11 cellular contexts compared by ENCODE assay signal in the genomic region with DNA sequence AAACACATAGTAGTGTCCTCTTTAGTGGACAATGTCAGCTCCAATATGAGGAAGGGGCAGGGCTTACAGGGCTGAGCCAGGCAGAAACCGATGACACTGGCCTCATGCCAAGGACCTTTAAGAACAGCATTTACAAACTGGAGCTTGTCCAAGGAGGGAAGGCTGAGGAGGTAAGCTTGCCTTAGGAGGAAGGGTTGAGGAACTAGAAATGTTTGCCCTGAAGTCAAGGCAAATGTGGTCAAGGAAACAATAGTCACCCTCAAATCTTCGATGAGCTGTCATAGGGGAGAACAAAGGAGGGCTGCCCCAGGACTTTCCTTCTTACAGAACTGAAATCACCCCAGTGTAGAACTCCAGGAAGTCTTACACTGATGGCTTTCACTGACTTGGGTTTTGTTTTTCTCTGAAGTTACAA.
A peak's percentile ranks its signal among the peaks of the same experiment; 100 is the strongest.
DNase-seq lines count a peak whose midpoint lies in the region; ATAC-seq and TF ChIP-seq lines count a peak whose summit lies in the region.
"Had no signal": no experiment of that assay in that cellular context is flagged by ENCODE, and none has a peak within 500 bp of the region (broad histone marks: within the 10 kb centered on the region; RNA-seq: fewer than 3 reads in every experiment).

No MANE protein-coding gene starts in this region.

- ATAC-seq in HG03457 (IDR thresholded peaks at IDR 0.05; ENCODE audit: unreplicated experiment) (no peak), GM19467 (IDR thresholded peaks at IDR 0.05; ENCODE audit: unreplicated experiment) (no peak), HG03025 (IDR thresholded peaks at IDR 0.05; ENCODE audit: low FRiP score, unreplicated experiment) (no peak)

- H3K4me3 Mint-ChIP-seq in CD14-positive monocyte: peak overlapping the region in 1 of 2 donors; percentile 31
- H3K4me3 Mint-ChIP-seq in activated T-helper 1 cell treated with anti-CD3 and anti-CD28 coated beads, Interleukin-12 subunit alpha, Interleukin-12 subunit beta, Interleukin-2, Interleukin-4 antibody, amounts not matched to agents 30 ng/mL and 10 ng/mL and 1 ng/mL, durations not matched to agents 14 hours and 24 hours and 36 hours: no peak overlapping the region
- H3K4me3 Mint-ChIP-seq: activated CD4-positive, alpha-beta memory T cell treated with anti-CD3 and anti-CD28 coated beads, Interleukin-2, amount 10 ng/mL, durations not matched to agents 7 days and 5 days had no signal

- peak overlapping the region in 4 of 7 donors; percentile 36 to 67 (median 52) for H3K27ac Mint-ChIP-seq in CD14-positive monocyte
- H3K27ac Mint-ChIP-seq in activated T-helper 1 cell treated with anti-CD3 and anti-CD28 coated beads, Interleukin-12 subunit alpha, Interleukin-12 subunit beta, Interleukin-2, Interleukin-4 antibody, amounts not matched to agents 30 ng/mL and 10 ng/mL and 1 ng/mL, durations not matched to agents 14 hours and 24 hours and 36 hours: peak overlapping the region; percentile 42
- H3K27ac Mint-ChIP-seq: activated CD4-positive, alpha-beta memory T cell treated with anti-CD3 and anti-CD28 coated beads, Interleukin-2, amount 10 ng/mL, durations not matched to agents 7 days and 5 days had no signal

- H3K9me3 Mint-ChIP-seq in CD14-positive monocyte: peaks cover 0 to 5% (median 0%) of the 10 kb centered on the region in 7 donors
- H3K9me3 Mint-ChIP-seq in activated T-helper 1 cell treated with anti-CD3 and anti-CD28 coated beads, Interleukin-12 subunit alpha, Interleukin-12 subunit beta, Interleukin-2, Interleukin-4 antibody, amounts not matched to agents 30 ng/mL and 10 ng/mL and 1 ng/mL, durations not matched to agents 14 hours and 24 hours and 36 hours: peaks cover 5% of the 10 kb centered on the region
- H3K9me3 Mint-ChIP-seq: activated CD4-positive, alpha-beta memory T cell treated with anti-CD3 and anti-CD28 coated beads, Interleukin-2, amount 10 ng/mL, durations not matched to agents 7 days and 5 days had no signal

- H3K27me3 Mint-ChIP-seq in CD14-positive monocyte (ENCODE audit: low read depth in 3 of 3): peaks cover 0 to 5% (median 0%) of the 10 kb centered on the region in 3 donors
- peaks cover 3% of the 10 kb centered on the region for H3K27me3 Mint-ChIP-seq in activated T-helper 1 cell treated with anti-CD3 and anti-CD28 coated beads, Interleukin-12 subunit alpha, Interleukin-12 subunit beta, Interleukin-2, Interleukin-4 antibody, amounts not matched to agents 30 ng/mL and 10 ng/mL and 1 ng/mL, durations not matched to agents 14 hours and 24 hours and 36 hours (ENCODE audit: insufficient read depth)
- H3K27me3 Mint-ChIP-seq: activated CD4-positive, alpha-beta memory T cell treated with anti-CD3 and anti-CD28 coated beads, Interleukin-2, amount 10 ng/mL, durations not matched to agents 7 days and 5 days had no signal

- no peak for TF ChIP-seq CTCF in CD14-positive monocyte (IDR thresholded peaks at IDR 0.05)

- H3K36me3 Mint-ChIP-seq in CD14-positive monocyte: no peaks in the 10 kb centered on the region
- peaks cover 4% of the 10 kb centered on the region for H3K36me3 Mint-ChIP-seq in activated T-helper 1 cell treated with anti-CD3 and anti-CD28 coated beads, Interleukin-12 subunit alpha, Interleukin-12 subunit beta, Interleukin-2, Interleukin-4 antibody, amounts not matched to agents 30 ng/mL and 10 ng/mL and 1 ng/mL, durations not matched to agents 14 hours and 24 hours and 36 hours (ENCODE audit: low read depth)

- peaks cover 8% of the 10 kb centered on the region for H3K4me1 Mint-ChIP-seq in CD14-positive monocyte
- peaks cover 15% of the 10 kb centered on the region for H3K4me1 Mint-ChIP-seq in activated T-helper 1 cell treated with anti-CD3 and anti-CD28 coated beads, Interleukin-12 subunit alpha, Interleukin-12 subunit beta, Interleukin-2, Interleukin-4 antibody, amounts not matched to agents 30 ng/mL and 10 ng/mL and 1 ng/mL, durations not matched to agents 14 hours and 24 hours and 36 hours (ENCODE audit: low read depth)

- DNase-seq in CD14-positive monocyte (ENCODE audit: low spot score): peak; percentile 53
- DNase-seq in LoVo (ENCODE audit: low spot score): peak; percentile 66
- DNase-seq in activated T-helper 1 cell treated with anti-CD3 and anti-CD28 coated beads, Interleukin-12 subunit alpha, Interleukin-12 subunit beta, Interleukin-2, Interleukin-4 antibody, amounts not matched to agents 30 ng/mL and 10 ng/mL and 1 ng/mL, durations not matched to agents 14 hours and 24 hours and 36 hours (ENCODE audit: low spot score): no peak
- DNase-seq in midbrain (lab: John Stamatoyannopoulos, UW): peak; percentile 19
- DNase-seq in NCI-H1092 treated with DMSO at 0.1 percent for 48 hours (lab: John Stamatoyannopoulos, UW): no peak
- DNase-seq: activated CD4-positive, alpha-beta memory T cell treated with anti-CD3 and anti-CD28 coated beads, Interleukin-2, amount 10 ng/mL, durations not matched to agents 7 days and 5 days; NCI-H446 treated with DMSO at 0.1 percent for 48 hours; stimulated activated naive CD4-positive, alpha-beta T cell had no signal

- intact Hi-C loops in CD14-positive monocyte (cut with micrococcal nuclease): no loop called here
- intact Hi-C loops in activated T-helper 1 cell treated with anti-CD3 and anti-CD28 coated beads, Interleukin-12 subunit alpha, Interleukin-12 subunit beta, Interleukin-2, Interleukin-4 antibody, amounts not matched to agents 30 ng/mL and 10 ng/mL and 1 ng/mL, durations not matched to agents 14 hours and 24 hours and 36 hours (cut with micrococcal nuclease): no loop called here

Comparison
In these comparisons a context has a peak if more than half of its experiments do, and no peak if none do; other contexts are left out.
1. DNase-seq: peak in CD14-positive monocyte (single experiment), LoVo (single experiment) and midbrain (single experiment); none in activated T-helper 1 cell treated with anti-CD3 and anti-CD28 coated beads, Interleukin-12 subunit alpha, Interleukin-12 subunit beta, Interleukin-2, Interleukin-4 antibody, amounts not matched to agents 30 ng/mL and 10 ng/mL and 1 ng/mL, durations not matched to agents 14 hours and 24 hours and 36 hours (single experiment) and NCI-H1092 treated with DMSO at 0.1 percent for 48 hours (single experiment).